In the genomic region with DNA sequence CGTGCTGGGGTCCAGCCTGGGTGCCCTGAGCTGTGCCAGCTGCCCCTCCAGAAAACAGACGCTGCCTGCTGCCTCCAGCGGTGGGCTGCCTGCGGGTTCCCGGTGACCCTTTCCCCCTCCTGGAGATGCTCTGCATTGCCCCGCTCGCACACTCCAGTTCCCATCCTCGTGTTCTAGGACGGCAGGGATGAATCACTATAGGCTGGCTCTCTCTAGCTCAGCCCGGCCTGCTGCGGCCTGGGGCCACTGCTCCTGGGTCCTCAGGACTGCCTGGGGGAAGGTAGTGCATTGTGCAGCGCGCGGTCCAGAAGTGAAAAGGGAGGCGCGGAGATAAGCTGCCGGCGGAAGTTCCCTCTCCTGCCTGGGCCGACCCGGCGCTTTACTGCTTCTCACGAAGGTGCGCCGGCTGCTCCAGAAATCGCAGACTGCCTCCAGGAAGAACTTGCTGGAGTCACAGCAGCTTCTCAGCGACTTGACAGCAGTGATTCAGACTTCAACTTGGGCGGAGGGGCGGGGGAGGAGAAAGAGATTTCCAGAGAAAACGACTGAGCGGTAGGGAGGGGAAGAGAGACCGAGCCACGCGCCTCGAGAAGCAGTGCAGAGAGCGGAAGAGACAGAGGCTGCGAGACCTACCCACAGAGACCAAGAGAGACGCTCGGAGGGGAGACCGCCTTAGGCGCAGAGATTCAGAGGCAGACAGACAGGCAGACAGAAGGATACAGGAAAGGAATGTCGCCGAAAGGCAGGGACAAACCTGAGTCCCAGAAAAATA, we compare ENCODE assay signal across 9 cellular contexts. TPM values are rescaled to one million over a fixed set of nuclear protein-coding genes. Genes with fewer than 3 reads are reported as not detected.
DNase-seq lines count a peak whose midpoint lies in the region; TF ChIP-seq lines count a peak whose summit lies in the region.
"Had no signal": no experiment of that assay in that cellular context is flagged by ENCODE, and none has a peak within 500 bp of the region (broad histone marks: within the 10 kb centered on the region; RNA-seq: fewer than 3 reads in every experiment).

No MANE protein-coding gene starts in this region.

- H3K4me1 ChIP-seq in H9 (ENCODE audit: insufficient read depth, low read length) = no peaks in the 10 kb centered on the region
- H3K4me1 ChIP-seq: SJSA1 had no signal

- H2BK20ac ChIP-seq in H9 (ENCODE audit: low read depth, low read length, poor library complexity, severe bottlenecking) = no peak overlapping the region

- peaks cover 3% of the 10 kb centered on the region for H3K23me2 ChIP-seq in H9 (ENCODE audit: insufficient read length, low read depth, low read length, poor library complexity, severe bottlenecking)

- DNase-seq in ELR (ENCODE audit: low read depth) (peak; percentile 73), H9 (peak; percentile 72), foreskin fibroblast (peak; percentile 62 to 76), osteocyte (ENCODE audit: extremely low spot score, unreplicated experiment) (no peak), SHP77 treated with DMSO at 0.1 percent for 48 hours (lab: John Stamatoyannopoulos, UW) (no peak), HPDE6-E6E7 (ENCODE audit: extremely low spot score) (no peak)
- DNase-seq in activated CD4-positive, CD25-positive, alpha-beta regulatory T cell treated with anti-CD3 and anti-CD28 coated beads, Interleukin-2, amount 50 U/mL, for 72 hours = peak; percentile 31
- DNase-seq in effector CD4-positive, alpha-beta T cell = no peak

- H3K27ac Mint-ChIP-seq in H9 (no peak overlapping the region), osteocyte (ENCODE audit: unreplicated experiment) (peak overlapping the region; percentile 57)

- H3K23ac ChIP-seq in H9 (ENCODE audit: insufficient read length, low read depth, low read length) = no peak overlapping the region

- no peak overlapping the region for H2BK120ac ChIP-seq in H9 (ENCODE audit: low read depth, low read length, poor library complexity, severe bottlenecking)

- H2BK5ac ChIP-seq in H9 (ENCODE audit: insufficient read length, low read length) = no peak overlapping the region

- H2BK12ac ChIP-seq in H9 (ENCODE audit: insufficient read length, low read depth, low read length) = no peak overlapping the region

- H3K4me3 Mint-ChIP-seq in H9 = peak overlapping the region; percentile 26 to 80
- peak overlapping the region; percentile 74 for H3K4me3 Mint-ChIP-seq in osteocyte (ENCODE audit: unreplicated experiment)

- H3K9me3 ChIP-seq in H9 (ENCODE audit: control insufficient read depth, low read depth, low read length) = no peaks in the 10 kb centered on the region
- H3K9me3 ChIP-seq: SJSA1 had no signal

- H3K36me3 Mint-ChIP-seq in H9 (ENCODE audit: insufficient read depth in 1 of 3, low read depth in 3 of 3) (no peaks in the 10 kb centered on the region; a peak in 2 of 7 replicates), osteocyte (ENCODE audit: unreplicated experiment) (no peaks in the 10 kb centered on the region)

- no peak overlapping the region for H3K27ac ChIP-seq in H9 (ENCODE audit: insufficient read length, low read depth, low read length)
- H3K27ac ChIP-seq: SJSA1 had no signal

- no peak overlapping the region for H3K56ac ChIP-seq in H9 (ENCODE audit: insufficient read length, low read depth, low read length)

- H2AK5ac ChIP-seq in H9 (ENCODE audit: insufficient read length, low read length) = no peak overlapping the region

- no peaks in the 10 kb centered on the region for H4K20me1 ChIP-seq in H9 (ENCODE audit: control insufficient read depth, insufficient read depth, insufficient read length)

- peaks cover 78% of the 10 kb centered on the region for H3K27me3 ChIP-seq in H9 (ENCODE audit: insufficient read depth, low read length)
- H3K27me3 ChIP-seq: SJSA1 had no signal

- no peak overlapping the region for H4K8ac ChIP-seq in H9 (replicated peaks; ENCODE audit: insufficient read length, low read depth, low read length)

- H3K18ac ChIP-seq in H9 (ENCODE audit: insufficient read length, low read depth, low read length) = no peak overlapping the region

- H3K4me2 ChIP-seq in H9 (ENCODE audit: insufficient read depth, insufficient read length, low read length) = peak overlapping the region; percentile 22

- no peak overlapping the region for H3K14ac ChIP-seq in H9 (ENCODE audit: insufficient read depth, low read length)

- no peak overlapping the region for H3T11ph ChIP-seq in H9 (ENCODE audit: low read length)

- H2BK15ac ChIP-seq in H9 (ENCODE audit: low read depth, low read length) = no peak overlapping the region

- H3K4ac ChIP-seq in H9 (ENCODE audit: low read depth, low read length) = no peak overlapping the region

- WGBS in H9 (ENCODE audit: extremely low coverage, insufficient read length, low lambda C conversion rate) = no CpG with 5 or more reads among the region's 42 CpGs

- no peak overlapping the region for H3K9ac ChIP-seq in H9 (ENCODE audit: extremely low read depth, insufficient read length, low read length)

- H3K4me1 Mint-ChIP-seq in H9 (peaks cover 12 to 38% of the 10 kb centered on the region in 2 experiments), osteocyte (ENCODE audit: unreplicated experiment) (peaks cover 27% of the 10 kb centered on the region)

- peak overlapping the region; percentile 37 to 38 for H3K4me3 ChIP-seq in foreskin fibroblast (ENCODE audit: low read depth in 1 of 2, low read length in 2 of 2)
- H3K4me3 ChIP-seq: SJSA1 had no signal

- H3K27me3 Mint-ChIP-seq in H9 (ENCODE audit: low read depth) (peaks cover 100% of the 10 kb centered on the region), osteocyte (ENCODE audit: unreplicated experiment) (peaks cover 41% of the 10 kb centered on the region)

- no peaks in the 10 kb centered on the region for H3K79me2 ChIP-seq in H9 (ENCODE audit: insufficient read depth, low read length)

- peak; percentile 61 for TF ChIP-seq CTCF in H9 (conservative IDR thresholded peaks at IDR 0.05)
- peak; percentile 30 for TF ChIP-seq CTCF in foreskin fibroblast (IDR thresholded peaks at IDR 0.05; ENCODE audit: low read depth, low read length)
- TF ChIP-seq CTCF in osteocyte (IDR thresholded peaks at IDR 0.05) = peak; percentile 33

- H3K9me3 Mint-ChIP-seq in H9 (peaks cover 0 to 5% of the 10 kb centered on the region in 2 experiments; a peak in 4 of 5 replicates), osteocyte (ENCODE audit: unreplicated experiment) (no peaks in the 10 kb centered on the region)

- no peak overlapping the region for H4K91ac ChIP-seq in H9 (ENCODE audit: insufficient read length, low read depth, low read length)

- no peak overlapping the region for H4K5ac ChIP-seq in H9 (ENCODE audit: insufficient read length, low read depth, low read length)

- H3K79me1 ChIP-seq in H9 (ENCODE audit: insufficient read depth, low read depth, low read length, poor library complexity, severe bottlenecking) = no peaks in the 10 kb centered on the region

- no peak overlapping the region for H2AFZ ChIP-seq in H9 (ENCODE audit: low read length)

RNA-seq across cellular contexts. Expression of gene MSX1, which starts 6.7 kb away (rescaled TPM):
- total RNA-seq in H9 (2021) (not detected in 2 replicates), osteocyte (2.2 and 3.5 TPM in 2 replicates)

Comparison
In these comparisons a context has a peak if more than half of its experiments do, and no peak if none do; other contexts are left out.
1. DNase-seq: peak in ELR (single experiment), H9 (single experiment), activated CD4-positive, CD25-positive, alpha-beta regulatory T cell treated with anti-CD3 and anti-CD28 coated beads, Interleukin-2, amount 50 U/mL, for 72 hours (single experiment) and foreskin fibroblast (2 of 2); none in osteocyte (single experiment), effector CD4-positive, alpha-beta T cell (single experiment), SHP77 treated with DMSO at 0.1 percent for 48 hours (single experiment) and HPDE6-E6E7 (single experiment).
2. Peak in every context shown above with its lines, with median percentiles within 50 percentile points of each other: CTCF ChIP-seq.